Comparison of ENCODE assay signal across 8 cellular contexts in genomic region chr20:56247954-56248782, GRCh38.
A peak's percentile ranks its signal among the peaks of the same experiment; 100 is the strongest.
DNase-seq lines count a peak whose midpoint lies in the region; ATAC-seq, FAIRE-seq and TF ChIP-seq lines count a peak whose summit lies in the region.

Gene MC3R, plus strand, starts transcription at chr20:56248732. Its CDS starts 112 bp downstream, at chr20:56248844.

- in situ Hi-C loops in brain microvascular endothelial cell (cut with HindIII; ENCODE audit: low pct_ligation_motif_present, low sequenced_read_pairs): no loop called here

- no peak for FAIRE-seq in D721Med (lab: Jason Lieb, UNC)

- no peaks in the 10 kb centered on the region for H3K4me1 ChIP-seq in Loucy (ENCODE audit: insufficient read depth, low read length, poor library complexity, severe bottlenecking)

- H3K4me3 ChIP-seq in Loucy (ENCODE audit: low read length, poor library complexity, severe bottlenecking) (no peak within 1 kb of the TSS), SU-DHL-6 (ENCODE audit: insufficient read depth, low read length, poor library complexity, severe bottlenecking) (no peak within 1 kb of the TSS), brain microvascular endothelial cell (ENCODE audit: low read depth, low read length) (no peak within 1 kb of the TSS)

- TF ChIP-seq CTCF in D721Med (IDR thresholded peaks at IDR 0.05; ENCODE audit: insufficient read depth, missing control alignments) (peak; percentile 60), Loucy (conservative IDR thresholded peaks at IDR 0.05; ENCODE audit: low read length) (peak; percentile 89), SU-DHL-6 (IDR thresholded peaks at IDR 0.05; ENCODE audit: insufficient read depth, low read length, poor library complexity, severe bottlenecking) (peak; percentile 65), brain microvascular endothelial cell (IDR thresholded peaks at IDR 0.05; ENCODE audit: low read depth, low read length, missing control alignments) (peak; percentile 48)

- no peaks in the 10 kb centered on the region for H3K36me3 ChIP-seq in Loucy (ENCODE audit: insufficient read depth, low read length)
- no peaks in the 10 kb centered on the region for H3K36me3 ChIP-seq in SU-DHL-6 (ENCODE audit: low read length)
- no peaks in the 10 kb centered on the region for H3K36me3 ChIP-seq in brain microvascular endothelial cell (replicated peaks)

- H3K9me2 ChIP-seq in Loucy (replicated peaks; ENCODE audit: low read depth, low read length): no peaks in the 10 kb centered on the region
- no peaks in the 10 kb centered on the region for H3K9me2 ChIP-seq in SU-DHL-6 (replicated peaks; ENCODE audit: insufficient read depth, low read length)

- H3F3A ChIP-seq in Loucy (ENCODE audit: low read depth) (no peaks in the 10 kb centered on the region), SU-DHL-6 (ENCODE audit: insufficient read depth) (no peaks in the 10 kb centered on the region)

- ATAC-seq in GM19397 (IDR thresholded peaks at IDR 0.05; ENCODE audit: unreplicated experiment) (peak; percentile 70), HG03571 (IDR thresholded peaks at IDR 0.05; ENCODE audit: unreplicated experiment) (no peak)

- H4K20me1 ChIP-seq in Loucy (ENCODE audit: insufficient read depth, low read length, poor library complexity, severe bottlenecking): no peaks in the 10 kb centered on the region
- no peaks in the 10 kb centered on the region for H4K20me1 ChIP-seq in SU-DHL-6 (ENCODE audit: low read depth, low read length)

- H3K9me3 ChIP-seq in Loucy (ENCODE audit: insufficient read depth, low read depth, low read length) (no peaks in the 10 kb centered on the region), SU-DHL-6 (ENCODE audit: insufficient read depth, low read length) (no peaks in the 10 kb centered on the region)

- H3K9ac ChIP-seq in Loucy (ENCODE audit: low read depth, low read length, poor library complexity, severe bottlenecking) (no peak within 1 kb of the TSS), SU-DHL-6 (ENCODE audit: low read length) (no peak within 1 kb of the TSS)

- no peak within 1 kb of the TSS for H3K27ac ChIP-seq in SU-DHL-6 (ENCODE audit: low read depth, low read length)
- no peak within 1 kb of the TSS for H3K27ac ChIP-seq in brain microvascular endothelial cell

- H2AFZ ChIP-seq in Loucy (ENCODE audit: low read length): no peak within 1 kb of the TSS
- no peak within 1 kb of the TSS for H2AFZ ChIP-seq in SU-DHL-6 (ENCODE audit: low read depth, low read length, severe bottlenecking)

- H3K4me2 ChIP-seq in Loucy (ENCODE audit: low read depth, low read length, poor library complexity, severe bottlenecking): no peak within 1 kb of the TSS
- no peak within 1 kb of the TSS for H3K4me2 ChIP-seq in SU-DHL-6 (ENCODE audit: low read depth, low read length, poor library complexity, severe bottlenecking)

- H3K27me3 ChIP-seq in Loucy (ENCODE audit: insufficient read depth, low read length, poor library complexity, severe bottlenecking) (no peaks in the 10 kb centered on the region), SU-DHL-6 (ENCODE audit: low read length) (no peaks in the 10 kb centered on the region), brain microvascular endothelial cell (replicated peaks) (no peaks in the 10 kb centered on the region)

- H3K79me2 ChIP-seq in Loucy (ENCODE audit: insufficient read depth, low read length) (no peaks in the 10 kb centered on the region), SU-DHL-6 (ENCODE audit: insufficient read depth, low read length) (no peaks in the 10 kb centered on the region)

- DNase-seq in D721Med (ENCODE audit: insufficient read length, low spot score) (no peak), brain microvascular endothelial cell (peak; percentile 5), left kidney (ENCODE audit: low read depth, low spot score) (peak; percentile 75)
- DNase-seq in stimulated activated CD8-positive, alpha-beta memory T cell treated with anti-CD3 and anti-CD28 coated beads, Interleukin-4, amount 100 ng/mL, for 24 hours (ENCODE audit: low read depth): peak; percentile 12
